ENCODE assay signal across 1 cellular context in genomic region chr2:61962095-61962984, GRCh38.
TF ChIP-seq lines count a peak whose summit lies in the region.

No MANE protein-coding gene starts in this region.

TF ChIP-seq in GM12891, 5 proteins besides CTCF, POLR2A, EP300 and RAD21:
- no peak for TF ChIP-seq POU2F2 (IDR thresholded peaks at IDR 0.05; ENCODE audit: low read depth, low read length)
- TF ChIP-seq PAX5 (IDR thresholded peaks at IDR 0.05; ENCODE audit: insufficient read depth, low read length, severe bottlenecking): no peak
- no peak for TF ChIP-seq POLR2AphosphoS5 (IDR thresholded peaks at IDR 0.05; ENCODE audit: low read depth, low read length)
- TF ChIP-seq SPI1 (IDR thresholded peaks at IDR 0.05; ENCODE audit: low read depth, low read length): no peak
- TF ChIP-seq TAF1 (IDR thresholded peaks at IDR 0.05; ENCODE audit: low read depth, low read length): no peak
